Comparison of ENCODE assay signal across 22 cellular contexts in genomic region chr11:132042296-132042695, GRCh38.
"Had no signal": no experiment of that assay in that cellular context is flagged by ENCODE, and none has a peak within 500 bp of the region (broad histone marks: within the 10 kb centered on the region; RNA-seq: fewer than 3 reads in every experiment).

No MANE protein-coding gene starts in this region.

- H3K36me3 Mint-ChIP-seq: activated CD8-positive, alpha-beta memory T cell treated with anti-CD3 and anti-CD28 coated beads, Interleukin-2, amount 10 ng/mL, durations not matched to agents 7 days and 5 days; activated naive CD4-positive, alpha-beta T cell treated with anti-CD3 and anti-CD28 coated beads, Interleukin-2, amount 50 U/mL, for 72 hours; naive thymus-derived CD8-positive, alpha-beta T cell had no signal

- H3K27me3 Mint-ChIP-seq: activated CD4-positive, alpha-beta T cell treated with anti-CD3 and anti-CD28 coated beads for 36 hours; activated CD8-positive, alpha-beta memory T cell treated with anti-CD3 and anti-CD28 coated beads, Interleukin-2, amount 10 ng/mL, durations not matched to agents 7 days and 5 days; central memory CD8-positive, alpha-beta T cell; stimulated activated naive CD8-positive, alpha-beta T cell treated with anti-CD3 and anti-CD28 coated beads, Interleukin-15, Interleukin-2, amounts not matched to agents 100 ng/mL and 50 ng/mL, for 24 hours had no signal

- H3K9me3 ChIP-seq: breast epithelium, heart right ventricle, right lobe of liver, upper lobe of right lung had no signal

- DNase-seq: activated CD4-positive, alpha-beta T cell treated with anti-CD3 and anti-CD28 coated beads for 36 hours; activated CD4-positive, CD25-positive, alpha-beta regulatory T cell; activated CD8-positive, alpha-beta memory T cell treated with anti-CD3 and anti-CD28 coated beads, Interleukin-2, amount 10 ng/mL, durations not matched to agents 7 days and 5 days; activated CD8-positive, alpha-beta T cell treated with anti-CD3 and anti-CD28 coated beads, Interleukin-2, amount 10 ng/mL, durations not matched to agents 7 days and 5 days; activated T-cell treated with anti-CD3 and anti-CD28 coated beads, Interleukin-2, amount 50 U/mL, for 48 hours; dermis blood vessel endothelial cell; effector CD8-positive, alpha-beta T cell; heart right ventricle; left ventricle myocardium superior; naive thymus-derived CD8-positive, alpha-beta T cell; occipital lobe; right lobe of liver; stimulated activated CD4-positive, alpha-beta T cell treated with anti-CD3 and anti-CD28 coated beads, Interleukin-4, amount 100 ng/mL, for 1 hour; tibial artery; upper lobe of right lung had no signal

- H3K4me3 Mint-ChIP-seq: activated CD4-positive, alpha-beta T cell treated with anti-CD3 and anti-CD28 coated beads for 36 hours; activated CD8-positive, alpha-beta memory T cell treated with anti-CD3 and anti-CD28 coated beads, Interleukin-2, amount 10 ng/mL, durations not matched to agents 7 days and 5 days; activated CD8-positive, alpha-beta T cell treated with anti-CD3 and anti-CD28 coated beads, Interleukin-2, amount 10 ng/mL, durations not matched to agents 7 days and 5 days; central memory CD8-positive, alpha-beta T cell; naive thymus-derived CD8-positive, alpha-beta T cell; neural crest cell; stimulated activated naive CD8-positive, alpha-beta T cell treated with anti-CD3 and anti-CD28 coated beads, Interleukin-15, Interleukin-2, amounts not matched to agents 100 ng/mL and 50 ng/mL, for 24 hours had no signal

- H3K4me3 ChIP-seq: breast epithelium, heart right ventricle, right lobe of liver, tibial artery, upper lobe of right lung had no signal

- H3K36me3 ChIP-seq: breast epithelium, heart right ventricle, right lobe of liver, tibial artery, upper lobe of right lung had no signal

- H3K9me3 Mint-ChIP-seq: activated T-helper 2 cell treated with anti-CD3 and anti-CD28 coated beads, Interferon-gamma antibody, Interleukin-2, Interleukin-4, amounts not matched to agents 10 μg/mL and 5 μg/mL and 100 μg/mL, durations not matched to agents 14 hours and 24 hours and 36 hours; neural crest cell; stimulated activated naive CD8-positive, alpha-beta T cell treated with anti-CD3 and anti-CD28 coated beads, Interleukin-15, Interleukin-2, amounts not matched to agents 100 ng/mL and 50 ng/mL, for 24 hours had no signal

- H3K4me1 ChIP-seq: breast epithelium, heart right ventricle, right lobe of liver, tibial artery, upper lobe of right lung had no signal

- H3K27me3 ChIP-seq: breast epithelium, heart right ventricle, right lobe of liver, tibial artery, upper lobe of right lung had no signal

- H3K27ac Mint-ChIP-seq: activated CD4-positive, alpha-beta T cell treated with anti-CD3 and anti-CD28 coated beads for 36 hours; activated CD8-positive, alpha-beta memory T cell treated with anti-CD3 and anti-CD28 coated beads, Interleukin-2, amount 10 ng/mL, durations not matched to agents 7 days and 5 days; activated CD8-positive, alpha-beta T cell treated with anti-CD3 and anti-CD28 coated beads, Interleukin-2, amount 10 ng/mL, durations not matched to agents 7 days and 5 days; activated naive CD4-positive, alpha-beta T cell treated with anti-CD3 and anti-CD28 coated beads, Interleukin-2, amount 50 U/mL, for 72 hours; activated T-helper 2 cell treated with anti-CD3 and anti-CD28 coated beads, Interferon-gamma antibody, Interleukin-2, Interleukin-4, amounts not matched to agents 10 μg/mL and 5 μg/mL and 100 μg/mL, durations not matched to agents 14 hours and 24 hours and 36 hours; naive thymus-derived CD8-positive, alpha-beta T cell; stimulated activated naive CD8-positive, alpha-beta T cell treated with anti-CD3 and anti-CD28 coated beads, Interleukin-15, Interleukin-2, amounts not matched to agents 100 ng/mL and 50 ng/mL, for 24 hours had no signal

- H3K4me1 Mint-ChIP-seq: activated CD4-positive, alpha-beta T cell treated with anti-CD3 and anti-CD28 coated beads for 36 hours; activated CD8-positive, alpha-beta memory T cell treated with anti-CD3 and anti-CD28 coated beads, Interleukin-2, amount 10 ng/mL, durations not matched to agents 7 days and 5 days; central memory CD8-positive, alpha-beta T cell had no signal

- H3K27ac ChIP-seq: breast epithelium, epithelial cell of prostate, heart right ventricle, right lobe of liver, tibial artery, upper lobe of right lung had no signal
